ENCODE assay signal across 18 cellular contexts in genomic region chr7:132650498-132650897, GRCh38.
A peak's percentile ranks its signal among the peaks of the same experiment; 100 is the strongest.
DNase-seq lines count a peak whose midpoint lies in the region; TF ChIP-seq lines count a peak whose summit lies in the region.
"Had no signal": no experiment of that assay in that cellular context is flagged by ENCODE, and none has a peak within 500 bp of the region (broad histone marks: within the 10 kb centered on the region; RNA-seq: fewer than 3 reads in every experiment).

No MANE protein-coding gene starts in this region.

- peak; percentile 33 for DNase-seq in A673 (ENCODE audit: low spot score)
- peak; percentile 44 for DNase-seq in HCEC 1CT
- DNase-seq in amniotic epithelial cell (ENCODE audit: low read depth), result peak; percentile 45
- peak; percentile 80 for DNase-seq in foreskin melanocyte
- DNase-seq in COR-L47 (lab: John Stamatoyannopoulos, UW), result no peak
- DNase-seq in H7, result no peak
- no peak for DNase-seq in amygdala (lab: John Stamatoyannopoulos, UW)
- no peak for DNase-seq in activated naive CD4-positive, alpha-beta T cell treated with anti-CD3 and anti-CD28 coated beads, Interleukin-2, amount 50 U/mL, for 16 hours
- DNase-seq: activated CD4-positive, CD25-positive, alpha-beta regulatory T cell treated with anti-CD3 and anti-CD28 coated beads, Interleukin-2, amount 50 U/mL, for 72 hours; activated effector memory CD4-positive, alpha-beta T cell treated with Interleukin-2 at 50 U/mL for 16 hours; gastrocnemius medialis; GF-D8; NCI-H526; nucleus accumbens; SHP77 treated with DMSO at 0.1 percent for 48 hours; upper lobe of right lung had no signal

- H3K36me3 ChIP-seq in A673 (ENCODE audit: insufficient read depth, low read length, poor library complexity, severe bottlenecking) (no peaks in the 10 kb centered on the region), H7 (replicated peaks; ENCODE audit: control insufficient read depth, insufficient read depth, low read length) (no peaks in the 10 kb centered on the region)
- H3K36me3 ChIP-seq: BLaER1, gastrocnemius medialis, upper lobe of right lung had no signal

- TF ChIP-seq CTCF in A673 (conservative IDR thresholded peaks at IDR 0.05; ENCODE audit: low read depth, low read length), result no peak

- CTCF ChIA-PET in A673 (lab: Charles Lee), result no interaction called here

- intact Hi-C loops in A673 (cut with micrococcal nuclease; ENCODE audit: unreplicated experiment), result no loop called here

- H3K4me1 ChIP-seq in A673 (ENCODE audit: insufficient read depth, low read length, poor library complexity, severe bottlenecking), result peaks cover 10% of the 10 kb centered on the region

- H3K27me3 ChIP-seq in A673 (replicated peaks; ENCODE audit: insufficient read depth, low read depth, low read length, poor library complexity) (no peaks in the 10 kb centered on the region), H7 (ENCODE audit: control insufficient read depth, insufficient read depth, low read length) (no peaks in the 10 kb centered on the region)
- H3K27me3 ChIP-seq: BLaER1, upper lobe of right lung had no signal

- no peaks in the 10 kb centered on the region for H3K9me3 ChIP-seq in A673 (ENCODE audit: low read depth, low read length, poor library complexity, severe bottlenecking)
- H3K9me3 ChIP-seq: gastrocnemius medialis, upper lobe of right lung had no signal

- H3K4me3 ChIP-seq in A673 (ENCODE audit: low read depth, low read length, poor library complexity, severe bottlenecking) (no peak overlapping the region), H7 (ENCODE audit: insufficient read depth, low read depth, low read length) (no peak overlapping the region)
- H3K4me3 ChIP-seq: BLaER1, gastrocnemius medialis, lung, upper lobe of right lung had no signal

- H3K27ac ChIP-seq in A673 (ENCODE audit: low read depth, low read length, poor library complexity, severe bottlenecking), result no peak overlapping the region
- H3K27ac ChIP-seq: BLaER1, gastrocnemius medialis, upper lobe of right lung had no signal

- no TSS peak for BruUV-seq in A673 (replicated peaks; lab: Mats Ljungman, UMichigan)

- POLR2A ChIA-PET in A673 (lab: Charles Lee; ENCODE audit: low non-redundant PET), result no interaction called here

Comparison
In these comparisons a context has a peak if more than half of its experiments do, and no peak if none do; other contexts are left out.
1. DNase-seq: peak in A673 (single experiment), HCEC 1CT (single experiment), amniotic epithelial cell (single experiment) and foreskin melanocyte (single experiment); none in COR-L47 (single experiment), H7 (single experiment), amygdala (0 of 56) and activated naive CD4-positive, alpha-beta T cell treated with anti-CD3 and anti-CD28 coated beads, Interleukin-2, amount 50 U/mL, for 16 hours (single experiment).